Comparison of ENCODE assay signal across 10 cellular contexts in genomic region chr15:64855206-64856000, GRCh38. TPM values are rescaled to one million over a fixed set of nuclear protein-coding genes. Genes with fewer than 3 reads are reported as not detected.
DNase-seq lines count a peak whose midpoint lies in the region; ATAC-seq and TF ChIP-seq lines count a peak whose summit lies in the region.
"Had no signal": no experiment of that assay in that cellular context is flagged by ENCODE, and none has a peak within 500 bp of the region (broad histone marks: within the 10 kb centered on the region; RNA-seq: fewer than 3 reads in every experiment).

No MANE protein-coding gene starts in this region.

- H3K36me3 Mint-ChIP-seq in activated CD4-positive, alpha-beta memory T cell treated with anti-CD3 and anti-CD28 coated beads for 36 hours = peaks cover 38% of the 10 kb centered on the region
- peaks cover 65% of the 10 kb centered on the region for H3K36me3 Mint-ChIP-seq in activated CD4-positive, alpha-beta memory T cell treated with anti-CD3 and anti-CD28 coated beads, Interleukin-2, amount 10 ng/mL, durations not matched to agents 7 days and 5 days (ENCODE audit: low read depth)
- peaks cover 99% of the 10 kb centered on the region for H3K36me3 Mint-ChIP-seq in activated T-helper 17 cell treated with anti-CD3 and anti-CD28 coated beads, Interleukin-2, amount 50 U/mL, for 72 hours (ENCODE audit: low read depth)
- no peaks in the 10 kb centered on the region for H3K36me3 Mint-ChIP-seq in MCF 10A (ENCODE audit: insufficient read depth, unreplicated experiment)

- H3K4me3 ChIP-seq in lower lobe of right lung (no peak overlapping the region), tibial artery (no peak overlapping the region), body of pancreas (no peak overlapping the region)

- intact Hi-C loops in activated CD4-positive, alpha-beta memory T cell treated with anti-CD3 and anti-CD28 coated beads for 36 hours (cut with micrococcal nuclease) = no loop called here
- intact Hi-C loops in lower lobe of right lung (cut with DNase I) (no loop called here), tibial artery (cut with DNase I; ENCODE audit: low total_unique reads) (no loop called here), body of pancreas (cut with DNase I) (no loop called here), MCF 10A (cut with micrococcal nuclease) (no loop called here)

- no peaks in the 10 kb centered on the region for H3K9me3 Mint-ChIP-seq in activated CD4-positive, alpha-beta memory T cell treated with anti-CD3 and anti-CD28 coated beads for 36 hours
- no peaks in the 10 kb centered on the region for H3K9me3 Mint-ChIP-seq in activated CD4-positive, alpha-beta memory T cell treated with anti-CD3 and anti-CD28 coated beads, Interleukin-2, amount 10 ng/mL, durations not matched to agents 7 days and 5 days
- H3K9me3 Mint-ChIP-seq in activated T-helper 17 cell treated with anti-CD3 and anti-CD28 coated beads, Interleukin-2, amount 50 U/mL, for 72 hours = no peaks in the 10 kb centered on the region
- no peaks in the 10 kb centered on the region for H3K9me3 Mint-ChIP-seq in MCF 10A (ENCODE audit: unreplicated experiment)

- no TSS peak for BruUV-seq in MCF 10A (replicated peaks; lab: Mats Ljungman, UMichigan)

- POLR2A ChIA-PET in activated CD4-positive, alpha-beta memory T cell treated with anti-CD3 and anti-CD28 coated beads for 36 hours (lab: Charles Lee) = interaction anchor here (0.5 to 1.9 kb wide), 2 partner anchors 38 to 92 kb away, joined by 3 to 5 read pairs; no protein-coding TSS in a partner anchor
- POLR2A ChIA-PET in activated CD4-positive, alpha-beta memory T cell treated with anti-CD3 and anti-CD28 coated beads, Interleukin-2, amount 10 ng/mL, durations not matched to agents 7 days and 5 days (lab: Charles Lee) = interaction anchor here (1.0 to 1.3 kb wide), 2 partner anchors 12 to 38 kb away, joined by 6 read pairs; no protein-coding TSS in a partner anchor
- POLR2A ChIA-PET in MCF 10A (lab: Yijun Ruan, JAX) = interaction anchor here (0.6 kb wide), 1 partner anchor 12 kb away, joined by 3 read pairs; no protein-coding TSS in a partner anchor

- no peak for TF ChIP-seq CTCF in lower lobe of right lung (IDR thresholded peaks at IDR 0.05)
- TF ChIP-seq CTCF in tibial artery (IDR thresholded peaks at IDR 0.05) = no peak
- TF ChIP-seq CTCF in body of pancreas (IDR thresholded peaks at IDR 0.05) = no peak
- no peak for TF ChIP-seq CTCF in MCF 10A (IDR thresholded peaks at IDR 0.05; ENCODE audit: unreplicated experiment)

- peak overlapping the region; percentile 65 for H3K27ac ChIP-seq in lower lobe of right lung
- H3K27ac ChIP-seq in tibial artery = peak overlapping the region; percentile 77 to 79
- no peak overlapping the region for H3K27ac ChIP-seq in body of pancreas

- CTCF ChIA-PET in activated CD4-positive, alpha-beta memory T cell treated with anti-CD3 and anti-CD28 coated beads for 36 hours (lab: Charles Lee) = interaction anchor here (0.8 to 2.4 kb wide), 3 partner anchors 14 to 39 kb away, joined by 3 to 10 read pairs (median 3); no protein-coding TSS in a partner anchor
- CTCF ChIA-PET in activated CD4-positive, alpha-beta memory T cell treated with anti-CD3 and anti-CD28 coated beads, Interleukin-2, amount 10 ng/mL, durations not matched to agents 7 days and 5 days (lab: Charles Lee) = interaction anchor here (1.2 kb wide), 1 partner anchor 20 kb away, joined by 3 read pairs; no protein-coding TSS in a partner anchor
- CTCF ChIA-PET in MCF 10A (lab: Yijun Ruan, JAX) = no interaction called here

- H3K27me3 ChIP-seq in lower lobe of right lung (ENCODE audit: low read depth) (no peaks in the 10 kb centered on the region), tibial artery (no peaks in the 10 kb centered on the region), body of pancreas (no peaks in the 10 kb centered on the region)

- TF ChIP-seq POLR2A in body of pancreas (IDR thresholded peaks at IDR 0.05) = no peak

- no peak for DNase-seq in activated CD4-positive, alpha-beta memory T cell treated with anti-CD3 and anti-CD28 coated beads for 36 hours
- DNase-seq in activated CD4-positive, alpha-beta memory T cell treated with anti-CD3 and anti-CD28 coated beads, Interleukin-2, amount 10 ng/mL, durations not matched to agents 7 days and 5 days = no peak
- DNase-seq in lower lobe of right lung (no peak), tibial artery (no peak), body of pancreas (no peak), amniotic stem cell (lab: John Stamatoyannopoulos, UW) (no peak), MCF 10A (ENCODE audit: unreplicated experiment) (no peak)
- DNase-seq: ACHN, H7 had no signal

- H3K27ac Mint-ChIP-seq in activated CD4-positive, alpha-beta memory T cell treated with anti-CD3 and anti-CD28 coated beads for 36 hours = peak overlapping the region; percentile 54
- H3K27ac Mint-ChIP-seq in activated CD4-positive, alpha-beta memory T cell treated with anti-CD3 and anti-CD28 coated beads, Interleukin-2, amount 10 ng/mL, durations not matched to agents 7 days and 5 days = no peak overlapping the region
- H3K27ac Mint-ChIP-seq in activated T-helper 17 cell treated with anti-CD3 and anti-CD28 coated beads, Interleukin-2, amount 50 U/mL, for 72 hours = peak overlapping the region; percentile 95
- H3K27ac Mint-ChIP-seq in MCF 10A (ENCODE audit: low read depth, unreplicated experiment) = no peak overlapping the region

- no peak overlapping the region for H3K4me3 Mint-ChIP-seq in activated CD4-positive, alpha-beta memory T cell treated with anti-CD3 and anti-CD28 coated beads for 36 hours
- H3K4me3 Mint-ChIP-seq in activated CD4-positive, alpha-beta memory T cell treated with anti-CD3 and anti-CD28 coated beads, Interleukin-2, amount 10 ng/mL, durations not matched to agents 7 days and 5 days = no peak overlapping the region
- peak overlapping the region; percentile 25 for H3K4me3 Mint-ChIP-seq in activated T-helper 17 cell treated with anti-CD3 and anti-CD28 coated beads, Interleukin-2, amount 50 U/mL, for 72 hours
- no peak overlapping the region for H3K4me3 Mint-ChIP-seq in MCF 10A (ENCODE audit: unreplicated experiment)

- no peak for ATAC-seq in activated T-helper 17 cell treated with anti-CD3 and anti-CD28 coated beads, Interleukin-2, amount 50 U/mL, for 72 hours (replicated peaks)
- ATAC-seq in lower lobe of right lung = peak; percentile 6 to 18
- ATAC-seq in body of pancreas = no peak

- H3K36me3 ChIP-seq in lower lobe of right lung (peaks cover 69% of the 10 kb centered on the region), tibial artery (peaks cover 15 to 36% (median 35%) of the 10 kb centered on the region in 3 donors), body of pancreas (replicated peaks in 1 of 2; ENCODE audit: insufficient read depth in 1 of 2, low read depth in 2 of 2) (peaks cover 0 to 1% of the 10 kb centered on the region in 2 donors)

- no peaks in the 10 kb centered on the region for H3K27me3 Mint-ChIP-seq in activated CD4-positive, alpha-beta memory T cell treated with anti-CD3 and anti-CD28 coated beads for 36 hours
- H3K27me3 Mint-ChIP-seq in activated CD4-positive, alpha-beta memory T cell treated with anti-CD3 and anti-CD28 coated beads, Interleukin-2, amount 10 ng/mL, durations not matched to agents 7 days and 5 days = no peaks in the 10 kb centered on the region
- H3K27me3 Mint-ChIP-seq in activated T-helper 17 cell treated with anti-CD3 and anti-CD28 coated beads, Interleukin-2, amount 50 U/mL, for 72 hours = no peaks in the 10 kb centered on the region
- no peaks in the 10 kb centered on the region for H3K27me3 Mint-ChIP-seq in MCF 10A (ENCODE audit: insufficient read depth, unreplicated experiment)

- H3K4me1 Mint-ChIP-seq in activated CD4-positive, alpha-beta memory T cell treated with anti-CD3 and anti-CD28 coated beads for 36 hours (ENCODE audit: low read depth) = peaks cover 54% of the 10 kb centered on the region
- H3K4me1 Mint-ChIP-seq in activated CD4-positive, alpha-beta memory T cell treated with anti-CD3 and anti-CD28 coated beads, Interleukin-2, amount 10 ng/mL, durations not matched to agents 7 days and 5 days = peaks cover 43% of the 10 kb centered on the region
- peaks cover 57% of the 10 kb centered on the region for H3K4me1 Mint-ChIP-seq in activated T-helper 17 cell treated with anti-CD3 and anti-CD28 coated beads, Interleukin-2, amount 50 U/mL, for 72 hours
- H3K4me1 Mint-ChIP-seq in MCF 10A (ENCODE audit: insufficient read depth, unreplicated experiment) = peaks cover 20% of the 10 kb centered on the region

- H3K4me1 ChIP-seq in lower lobe of right lung = peaks cover 94% of the 10 kb centered on the region
- H3K4me1 ChIP-seq in tibial artery = peaks cover 0 to 83% (median 65%) of the 10 kb centered on the region in 4 donors
- H3K4me1 ChIP-seq in body of pancreas = peaks cover 23% of the 10 kb centered on the region

- no peaks in the 10 kb centered on the region for H3K9me3 ChIP-seq in lower lobe of right lung
- no peaks in the 10 kb centered on the region for H3K9me3 ChIP-seq in tibial artery
- no peaks in the 10 kb centered on the region for H3K9me3 ChIP-seq in body of pancreas

- 86 to 93% methylated on average over 3 to 7 of the region's 7 CpGs for WGBS in body of pancreas, 2 donors

RNA-seq across cellular contexts. Expression of gene PLEKHO2, which starts 13.7 kb away (rescaled TPM):
- total RNA-seq in activated CD4-positive, alpha-beta memory T cell treated with anti-CD3 and anti-CD28 coated beads for 36 hours = 10 to 100 TPM; 15.3 to 15.6 TPM
- 10 to 100 TPM; 32.9 to 33.1 TPM for total RNA-seq in activated CD4-positive, alpha-beta memory T cell treated with anti-CD3 and anti-CD28 coated beads, Interleukin-2, amount 10 ng/mL, durations not matched to agents 7 days and 5 days
- 10 to 100 TPM; 21.8 to 25.9 TPM for total RNA-seq in activated T-helper 17 cell treated with anti-CD3 and anti-CD28 coated beads, Interleukin-2, amount 50 U/mL, for 72 hours
- total RNA-seq in lower lobe of right lung (68.3 TPM), body of pancreas (1 to 10 TPM; 7.0 to 9.9 TPM), MCF 10A (2022) (2.0 and 2.7 TPM in 2 replicates)

RNA-seq across cellular contexts. Expression of gene PIF1, which starts 30.0 kb away (rescaled TPM):
- total RNA-seq in activated CD4-positive, alpha-beta memory T cell treated with anti-CD3 and anti-CD28 coated beads for 36 hours = 10 to 100 TPM; 23.6 to 30.2 TPM
- 10 to 100 TPM; 46.1 to 49.1 TPM for total RNA-seq in activated CD4-positive, alpha-beta memory T cell treated with anti-CD3 and anti-CD28 coated beads, Interleukin-2, amount 10 ng/mL, durations not matched to agents 7 days and 5 days
- total RNA-seq in activated T-helper 17 cell treated with anti-CD3 and anti-CD28 coated beads, Interleukin-2, amount 50 U/mL, for 72 hours = 10 to 100 TPM; 44.4 to 53.1 TPM
- total RNA-seq in lower lobe of right lung (1.4 TPM), body of pancreas (not detected), MCF 10A (2022) (8.1 and 13.4 TPM in 2 replicates)

RNA-seq across cellular contexts. Expression of gene ANKDD1A, which starts 56.3 kb away (rescaled TPM):
- 1 to 10 TPM; 6.3 to 6.6 TPM for total RNA-seq in activated CD4-positive, alpha-beta memory T cell treated with anti-CD3 and anti-CD28 coated beads for 36 hours
- 10 to 100 TPM; 14.2 to 15.1 TPM for total RNA-seq in activated CD4-positive, alpha-beta memory T cell treated with anti-CD3 and anti-CD28 coated beads, Interleukin-2, amount 10 ng/mL, durations not matched to agents 7 days and 5 days
- total RNA-seq in activated T-helper 17 cell treated with anti-CD3 and anti-CD28 coated beads, Interleukin-2, amount 50 U/mL, for 72 hours = 10 to 100 TPM in 1 of 2 donors, 1 to 10 TPM in 1; 4.3 to 10.1 TPM
- total RNA-seq in lower lobe of right lung (5.0 TPM), body of pancreas (10 to 100 TPM in 1 of 2 donors, 1 to 10 TPM in 1; 3.9 to 18.8 TPM), MCF 10A (2022) (0.16 and 0.66 TPM in 2 replicates)

Comparison
In these comparisons a context has a peak if more than half of its experiments do, and no peak if none do; other contexts are left out.
1. H3K27ac Mint-ChIP-seq: peak in activated CD4-positive, alpha-beta memory T cell treated with anti-CD3 and anti-CD28 coated beads for 36 hours (single experiment) and activated T-helper 17 cell treated with anti-CD3 and anti-CD28 coated beads, Interleukin-2, amount 50 U/mL, for 72 hours (single experiment); none in activated CD4-positive, alpha-beta memory T cell treated with anti-CD3 and anti-CD28 coated beads, Interleukin-2, amount 10 ng/mL, durations not matched to agents 7 days and 5 days (single experiment) and MCF 10A (single experiment).
2. ATAC-seq: peak in lower lobe of right lung (2 of 2); none in activated T-helper 17 cell treated with anti-CD3 and anti-CD28 coated beads, Interleukin-2, amount 50 U/mL, for 72 hours (single experiment) and body of pancreas (single experiment).
3. H3K27ac ChIP-seq: peak in lower lobe of right lung (single experiment) and tibial artery (2 of 2); none in body of pancreas (0 of 4).